In genomic region chr17:39962642-39963220, GRCh38 we compare ENCODE assay signal across 13 cellular contexts.
DNase-seq lines count a peak whose midpoint lies in the region; ATAC-seq lines count a peak whose summit lies in the region.
"Had no signal": no experiment of that assay in that cellular context is flagged by ENCODE, and none has a peak within 500 bp of the region (broad histone marks: within the 10 kb centered on the region; RNA-seq: fewer than 3 reads in every experiment).

GSDMA (plus strand) TSS chr17:39963004; CDS start chr17:39965688, 2,684 bp downstream.

- peak within 1 kb of the TSS; percentile 36 to 75 for H3K4me3 Mint-ChIP-seq in stimulated activated naive CD8-positive, alpha-beta T cell treated with anti-CD3 and anti-CD28 coated beads, Interleukin-15, amount 100 ng/mL, for 72 hours
- H3K4me3 Mint-ChIP-seq: activated B cell treated with CpG ODN at 0.5 μM for 24 hours, brain had no signal

- peaks cover 39% of the 10 kb centered on the region for H3K4me1 Mint-ChIP-seq in stimulated activated naive CD8-positive, alpha-beta T cell treated with anti-CD3 and anti-CD28 coated beads, Interleukin-15, amount 100 ng/mL, for 72 hours

- peak within 1 kb of the TSS; percentile 85 to 87 for H3K27ac Mint-ChIP-seq in stimulated activated naive CD8-positive, alpha-beta T cell treated with anti-CD3 and anti-CD28 coated beads, Interleukin-15, amount 100 ng/mL, for 72 hours
- H3K27ac Mint-ChIP-seq: activated B cell treated with CpG ODN at 0.5 μM for 24 hours; activated T-helper 2 cell treated with anti-CD3 and anti-CD28 coated beads, Interferon-gamma antibody, Interleukin-2, Interleukin-4, amounts not matched to agents 10 μg/mL and 5 μg/mL and 100 μg/mL, durations not matched to agents 14 hours and 24 hours and 36 hours had no signal

- no peak for ATAC-seq in stimulated activated naive CD8-positive, alpha-beta T cell treated with anti-CD3 and anti-CD28 coated beads, Interleukin-15, amount 100 ng/mL, for 72 hours
- ATAC-seq in HG03521 (IDR thresholded peaks at IDR 0.05; ENCODE audit: unreplicated experiment): no peak
- ATAC-seq: heart left ventricle had no signal

- DNase-seq in DMS153 (lab: John Stamatoyannopoulos, UW) (peak; percentile 53), DMS153 treated with DMSO at 0.1 percent for 48 hours (lab: John Stamatoyannopoulos, UW; ENCODE audit: unreplicated experiment) (no peak), NCI-H345 treated with DMSO at 0.1 percent for 48 hours (lab: John Stamatoyannopoulos, UW; ENCODE audit: unreplicated experiment) (no peak)
- peak; percentile 15 for DNase-seq in stimulated activated CD4-positive, alpha-beta T cell treated with anti-CD3 and anti-CD28 coated beads, Interleukin-12 subunit alpha, Interleukin-12 subunit beta, amount 100 ng/mL, for 4 hours
- no peak for DNase-seq in stimulated activated CD4-positive, alpha-beta T cell treated with anti-CD3 and anti-CD28 coated beads, Interleukin-2, amount 100 ng/mL, for 48 hours
- peak; percentile 25 for DNase-seq in activated naive CD4-positive, alpha-beta T cell treated with anti-CD3 and anti-CD28 coated beads, Interleukin-2, amount 50 U/mL, for 16 hours
- no peak for DNase-seq in stimulated activated naive CD8-positive, alpha-beta T cell treated with anti-CD3 and anti-CD28 coated beads, Interleukin-15, amount 100 ng/mL, for 72 hours
- DNase-seq: activated B cell treated with CpG ODN at 0.5 μM for 24 hours, heart left ventricle, NCI-H526 had no signal

- H3K9me3 Mint-ChIP-seq in stimulated activated naive CD8-positive, alpha-beta T cell treated with anti-CD3 and anti-CD28 coated beads, Interleukin-15, amount 100 ng/mL, for 72 hours: no peaks in the 10 kb centered on the region
- H3K9me3 Mint-ChIP-seq: activated B cell treated with CpG ODN at 0.5 μM for 24 hours; activated T-helper 2 cell treated with anti-CD3 and anti-CD28 coated beads, Interferon-gamma antibody, Interleukin-2, Interleukin-4, amounts not matched to agents 10 μg/mL and 5 μg/mL and 100 μg/mL, durations not matched to agents 14 hours and 24 hours and 36 hours had no signal

- no peaks in the 10 kb centered on the region for H3K27me3 Mint-ChIP-seq in stimulated activated naive CD8-positive, alpha-beta T cell treated with anti-CD3 and anti-CD28 coated beads, Interleukin-15, amount 100 ng/mL, for 72 hours

Comparison
In these comparisons a context has a peak if more than half of its experiments do, and no peak if none do; other contexts are left out.
1. DNase-seq: peak in DMS153 (single experiment), stimulated activated CD4-positive, alpha-beta T cell treated with anti-CD3 and anti-CD28 coated beads, Interleukin-12 subunit alpha, Interleukin-12 subunit beta, amount 100 ng/mL, for 4 hours (single experiment) and activated naive CD4-positive, alpha-beta T cell treated with anti-CD3 and anti-CD28 coated beads, Interleukin-2, amount 50 U/mL, for 16 hours (single experiment); none in DMS153 treated with DMSO at 0.1 percent for 48 hours (single experiment), stimulated activated CD4-positive, alpha-beta T cell treated with anti-CD3 and anti-CD28 coated beads, Interleukin-2, amount 100 ng/mL, for 48 hours (0 of 2), stimulated activated naive CD8-positive, alpha-beta T cell treated with anti-CD3 and anti-CD28 coated beads, Interleukin-15, amount 100 ng/mL, for 72 hours (0 of 2) and NCI-H345 treated with DMSO at 0.1 percent for 48 hours (single experiment).